Comparison of ENCODE assay signal across 8 cellular contexts in the genomic region with DNA sequence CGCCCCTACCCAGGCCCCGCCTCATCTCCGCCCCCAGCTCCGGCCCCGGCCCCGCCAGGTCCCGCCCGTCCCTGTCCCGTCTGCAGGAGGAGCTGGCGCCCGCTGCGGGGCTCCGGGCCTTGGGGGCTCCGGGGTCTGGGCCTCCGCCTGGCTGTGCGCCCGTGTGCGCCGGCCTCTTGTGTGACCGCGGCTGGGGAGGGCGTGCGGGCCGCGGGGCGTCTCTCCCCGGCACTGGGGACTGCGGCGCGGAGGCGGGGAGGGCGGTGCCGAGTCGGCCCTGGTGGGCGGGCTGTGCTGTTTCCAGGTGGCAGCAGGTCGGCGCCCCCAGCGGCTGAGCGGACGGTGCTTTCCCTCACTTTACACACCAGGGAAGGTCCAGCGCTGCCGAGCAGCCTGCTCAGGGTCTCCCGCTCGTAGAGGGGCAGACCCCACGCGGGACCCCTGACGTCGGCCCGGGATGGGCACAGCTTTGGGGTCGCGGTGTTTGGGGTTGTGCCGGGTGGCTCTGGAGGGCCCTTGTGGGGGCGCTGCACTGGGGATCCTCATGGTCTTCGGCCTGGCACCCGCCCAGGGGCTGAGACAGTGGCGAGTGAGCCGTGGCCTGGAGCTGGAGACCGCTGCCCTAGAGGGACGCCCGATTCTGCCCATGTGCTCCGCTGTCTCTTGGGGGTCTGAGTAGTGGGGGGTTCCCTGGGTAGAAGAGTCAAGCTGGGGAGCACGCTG. TPM values are rescaled to one million over a fixed set of nuclear protein-coding genes. Genes with fewer than 3 reads are reported as not detected.
DNase-seq lines count a peak whose midpoint lies in the region; ATAC-seq lines count a peak whose summit lies in the region.

No MANE protein-coding gene starts in this region.

- peak overlapping the region; percentile 53 for H2AFZ ChIP-seq in mesenchymal stem cell (ENCODE audit: low read depth, low read length)

- peak overlapping the region; percentile 86 to 87 for H3K14ac ChIP-seq in mesenchymal stem cell (ENCODE audit: low read length in 2 of 2)

- H2BK5ac ChIP-seq in mesenchymal stem cell (ENCODE audit: low read depth, low read length, poor library complexity, severe bottlenecking), result peak overlapping the region; percentile 31

- intact Hi-C loops in activated CD4-positive, alpha-beta memory T cell treated with anti-CD3 and anti-CD28 coated beads for 36 hours (cut with micrococcal nuclease), result loop anchor here (1.0 to 5.0 kb wide), 4 partner anchors 28 to 385 kb away; a partner anchor contains a TSS

- ATAC-seq in GM19328 (IDR thresholded peaks at IDR 0.05; ENCODE audit: unreplicated experiment) (peak; percentile 58), HG03457 (IDR thresholded peaks at IDR 0.05; ENCODE audit: unreplicated experiment) (peak; percentile 55)

- H3K27me3 Mint-ChIP-seq in activated CD4-positive, alpha-beta memory T cell treated with anti-CD3 and anti-CD28 coated beads for 36 hours, result no peaks in the 10 kb centered on the region

- CTCF ChIA-PET in activated CD4-positive, alpha-beta memory T cell treated with anti-CD3 and anti-CD28 coated beads for 36 hours (lab: Charles Lee), result interaction anchor here (0.6 to 4.7 kb wide), 13 partner anchors 10 to 176 kb away, joined by 3 to 50 read pairs (median 4); a partner anchor contains a TSS

- POLR2A ChIA-PET in activated CD4-positive, alpha-beta memory T cell treated with anti-CD3 and anti-CD28 coated beads for 36 hours (lab: Charles Lee), result interaction anchor here (0.5 to 4.2 kb wide), 13 partner anchors 10 to 181 kb away, joined by 3 to 53 read pairs (median 6); a partner anchor contains a TSS

- DNase-seq in CD1c-positive myeloid dendritic cell (ENCODE audit: extremely low spot score) (peak; percentile 83), NCI-H526 (lab: John Stamatoyannopoulos, UW) (peak; percentile 79 to 95), mesenchymal stem cell (peak; percentile 70)
- peak; percentile 90 for DNase-seq in activated CD4-positive, alpha-beta memory T cell treated with anti-CD3 and anti-CD28 coated beads for 36 hours
- DNase-seq in stimulated activated CD8-positive, alpha-beta memory T cell treated with anti-CD3 and anti-CD28 coated beads, Interleukin-15, amount 100 ng/mL, for 1 hour (ENCODE audit: low read depth), result peak; percentile 73

- peaks cover 25% of the 10 kb centered on the region for H3K4me1 Mint-ChIP-seq in activated CD4-positive, alpha-beta memory T cell treated with anti-CD3 and anti-CD28 coated beads for 36 hours (ENCODE audit: low read depth)

- H4K91ac ChIP-seq in mesenchymal stem cell (ENCODE audit: low read length), result peak overlapping the region; percentile 68

- H3K79me1 ChIP-seq in mesenchymal stem cell (replicated peaks; ENCODE audit: low read length, poor library complexity, severe bottlenecking), result peaks cover 27% of the 10 kb centered on the region

- peak overlapping the region; percentile 85 for H2BK120ac ChIP-seq in mesenchymal stem cell (ENCODE audit: low read depth, low read length)

- H3K36me3 ChIP-seq in ectodermal cell (ENCODE audit: control insufficient read depth, insufficient read depth, low read length) (peaks cover 17% of the 10 kb centered on the region), mesenchymal stem cell (ENCODE audit: control insufficient read depth in 1 of 2, insufficient read depth in 2 of 2, low read depth in 1 of 2, low read length in 2 of 2) (peaks cover 26% of the 10 kb centered on the region in 2 experiments)

- peak overlapping the region in 1 of 2 experiments; percentile 80 for H3K4ac ChIP-seq in mesenchymal stem cell (ENCODE audit: low read depth in 1 of 2, low read length in 2 of 2)

- H3K9me3 Mint-ChIP-seq in activated CD4-positive, alpha-beta memory T cell treated with anti-CD3 and anti-CD28 coated beads for 36 hours, result peaks cover 3% of the 10 kb centered on the region

- H3K27ac ChIP-seq in ectodermal cell (ENCODE audit: insufficient read depth, low read depth, low read length, poor library complexity, severe bottlenecking) (peak overlapping the region; percentile 81), mesenchymal stem cell (ENCODE audit: low read length, poor library complexity, severe bottlenecking) (no peak overlapping the region)

- no peaks in the 10 kb centered on the region for H3K9me3 ChIP-seq in ectodermal cell (ENCODE audit: control insufficient read depth, low read length)
- H3K9me3 ChIP-seq in mesenchymal stem cell (ENCODE audit: control insufficient read depth, low read length), result peaks cover 4% of the 10 kb centered on the region

- H3K18ac ChIP-seq in mesenchymal stem cell (ENCODE audit: low read depth in 1 of 2, low read length in 2 of 2), result peak overlapping the region; percentile 70 to 84

- H2BK15ac ChIP-seq in mesenchymal stem cell (ENCODE audit: low read depth, poor library complexity, severe bottlenecking), result peak overlapping the region; percentile 67

- H2AK5ac ChIP-seq in mesenchymal stem cell (ENCODE audit: low read length, severe bottlenecking), result no peak overlapping the region

- peak overlapping the region; percentile 73 for H3K4me3 ChIP-seq in ectodermal cell (ENCODE audit: insufficient read depth, low read depth, low read length)
- peak overlapping the region; percentile 86 to 94 for H3K4me3 ChIP-seq in mesenchymal stem cell (ENCODE audit: insufficient read depth in 1 of 2, low read depth in 1 of 2, low read length in 2 of 2)

- WGBS in ectodermal cell, 2 experiments, result 2 to 3% methylated on average over 62 of the region's 62 CpGs
- 3% methylated on average over 51 of the region's 62 CpGs for WGBS in mesenchymal stem cell

- H3K23ac ChIP-seq in mesenchymal stem cell (ENCODE audit: low read length in 2 of 2), result no peak overlapping the region

- peak overlapping the region; percentile 82 for H4K8ac ChIP-seq in mesenchymal stem cell (ENCODE audit: low read length)

- peak overlapping the region; percentile 63 for H3K27ac Mint-ChIP-seq in activated CD4-positive, alpha-beta memory T cell treated with anti-CD3 and anti-CD28 coated beads for 36 hours

- peak overlapping the region; percentile 84 for H3K4me3 Mint-ChIP-seq in activated CD4-positive, alpha-beta memory T cell treated with anti-CD3 and anti-CD28 coated beads for 36 hours

- H3K27me3 ChIP-seq in ectodermal cell (ENCODE audit: control insufficient read depth, insufficient read depth, low read length, poor library complexity, severe bottlenecking) (no peaks in the 10 kb centered on the region), mesenchymal stem cell (ENCODE audit: control insufficient read depth in 1 of 2, insufficient read depth in 1 of 2, low read length in 2 of 2) (no peaks in the 10 kb centered on the region)

- peaks cover 21% of the 10 kb centered on the region for H3K36me3 Mint-ChIP-seq in activated CD4-positive, alpha-beta memory T cell treated with anti-CD3 and anti-CD28 coated beads for 36 hours

- peak overlapping the region; percentile 99 for H3K4me2 ChIP-seq in mesenchymal stem cell (ENCODE audit: low read length, poor library complexity, severe bottlenecking)

- H3K9ac ChIP-seq in mesenchymal stem cell (ENCODE audit: low read length), result peak overlapping the region; percentile 85

- H2BK12ac ChIP-seq in mesenchymal stem cell (ENCODE audit: low read length in 2 of 2), result peak overlapping the region in 1 of 2 experiments; percentile 18

- H3K4me1 ChIP-seq in ectodermal cell (ENCODE audit: control insufficient read depth, insufficient read depth, low read length), result peaks cover 7% of the 10 kb centered on the region
- peaks cover 14% of the 10 kb centered on the region for H3K4me1 ChIP-seq in mesenchymal stem cell (ENCODE audit: control insufficient read depth, insufficient read depth, low read depth, low read length)

RNA-seq across cellular contexts. Expression of a gene that starts 0.7 kb away (rescaled TPM):
- 10 to 100 TPM; 35.7 to 36.6 TPM for total RNA-seq in activated CD4-positive, alpha-beta memory T cell treated with anti-CD3 and anti-CD28 coated beads for 36 hours
- 54.3 TPM for polyA plus RNA-seq in ectodermal cell (2013, experiment 1 of 4)
- 51.0 TPM for polyA plus RNA-seq in ectodermal cell (2013, experiment 2 of 4)
- polyA plus RNA-seq in ectodermal cell (2013, experiment 3 of 4), result 41.2 TPM
- 45.0 TPM for polyA plus RNA-seq in ectodermal cell (2013, experiment 4 of 4)
- polyA plus RNA-seq in mesenchymal stem cell (2013, experiment 1 of 2), result 11.3 TPM
- 11.4 TPM for polyA plus RNA-seq in mesenchymal stem cell (2013, experiment 2 of 2)

RNA-seq across cellular contexts. Expression of a gene that starts 16.0 kb away (rescaled TPM):
- 10 to 100 TPM; 85.9 to 88.7 TPM for total RNA-seq in activated CD4-positive, alpha-beta memory T cell treated with anti-CD3 and anti-CD28 coated beads for 36 hours
- polyA plus RNA-seq in ectodermal cell (2013, experiment 1 of 4), result 87.3 TPM
- 87.3 TPM for polyA plus RNA-seq in ectodermal cell (2013, experiment 2 of 4)
- polyA plus RNA-seq in ectodermal cell (2013, experiment 3 of 4), result 77.8 TPM
- 76.4 TPM for polyA plus RNA-seq in ectodermal cell (2013, experiment 4 of 4)
- polyA plus RNA-seq in mesenchymal stem cell (2013, experiment 1 of 2), result 20.3 TPM
- 20.5 TPM for polyA plus RNA-seq in mesenchymal stem cell (2013, experiment 2 of 2)

RNA-seq across cellular contexts. Expression of a gene that starts 31.9 kb away (rescaled TPM):
- total RNA-seq in activated CD4-positive, alpha-beta memory T cell treated with anti-CD3 and anti-CD28 coated beads for 36 hours, result 10 to 100 TPM; 27.5 to 28.2 TPM
- 21.8 TPM for polyA plus RNA-seq in ectodermal cell (2013, experiment 1 of 4)
- polyA plus RNA-seq in ectodermal cell (2013, experiment 2 of 4), result 22.8 TPM
- 27.5 TPM for polyA plus RNA-seq in ectodermal cell (2013, experiment 3 of 4)
- 28.1 TPM for polyA plus RNA-seq in ectodermal cell (2013, experiment 4 of 4)
- polyA plus RNA-seq in mesenchymal stem cell (2013, experiment 1 of 2), result 5.7 TPM
- 5.3 TPM for polyA plus RNA-seq in mesenchymal stem cell (2013, experiment 2 of 2)
